ENCODE assay signal across 16 cellular contexts in the genomic region with DNA sequence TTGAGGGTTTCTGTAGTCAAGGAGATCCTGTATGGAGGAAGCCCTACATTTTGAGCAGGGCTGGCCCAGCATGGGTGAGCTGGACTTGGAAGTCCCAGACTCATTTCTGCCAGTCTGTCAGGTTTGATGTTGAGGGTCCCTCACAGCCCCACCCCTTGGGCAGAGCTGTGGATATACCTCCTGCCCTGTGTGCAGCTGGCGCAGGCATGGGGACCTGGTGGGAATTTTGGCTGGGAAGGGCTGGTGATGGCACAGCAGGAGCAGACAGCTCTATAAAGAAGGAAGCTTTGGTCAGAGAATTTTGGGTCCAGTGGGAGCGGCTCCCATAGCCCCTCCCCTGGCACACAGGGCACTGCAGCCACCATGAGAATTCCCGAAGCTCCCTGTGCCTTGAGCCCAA.
DNase-seq lines count a peak whose midpoint lies in the region; TF ChIP-seq lines count a peak whose summit lies in the region.
"Had no signal": no experiment of that assay in that cellular context is flagged by ENCODE, and none has a peak within 500 bp of the region (broad histone marks: within the 10 kb centered on the region; RNA-seq: fewer than 3 reads in every experiment).

No MANE protein-coding gene starts in this region.

- TF ChIP-seq CTCF in prostate gland (IDR thresholded peaks at IDR 0.05) (no peak), vagina (IDR thresholded peaks at IDR 0.05) (no peak), mammary epithelial cell (conservative IDR thresholded peaks at IDR 0.05 in 1 of 2, IDR thresholded peaks at IDR 0.05 in 1 of 2; ENCODE audit: extremely low read depth in 1 of 2, insufficient read depth in 1 of 2, low read depth in 1 of 2, low read length in 2 of 2) (no peak)

- H3K27me3 ChIP-seq in prostate gland (replicated peaks; ENCODE audit: insufficient read depth) (no peaks in the 10 kb centered on the region), vagina (no peaks in the 10 kb centered on the region), mammary epithelial cell (ENCODE audit: insufficient read depth, low read length) (no peaks in the 10 kb centered on the region)
- H3K27me3 ChIP-seq: BLaER1 had no signal

- H3K36me3 ChIP-seq in prostate gland = no peaks in the 10 kb centered on the region
- H3K36me3 ChIP-seq in vagina = no peaks in the 10 kb centered on the region
- no peaks in the 10 kb centered on the region for H3K36me3 ChIP-seq in mammary epithelial cell (ENCODE audit: insufficient read depth, low read length)
- H3K36me3 ChIP-seq: BLaER1 had no signal

- H3K9me3 ChIP-seq in prostate gland (no peaks in the 10 kb centered on the region), vagina (no peaks in the 10 kb centered on the region), mammary epithelial cell (replicated peaks; ENCODE audit: insufficient read depth, low read length) (no peaks in the 10 kb centered on the region)
- H3K9me3 ChIP-seq: BLaER1 had no signal

- H3K4me3 ChIP-seq in prostate gland (no peak overlapping the region), vagina (no peak overlapping the region), mammary epithelial cell (replicated peaks in 1 of 3; ENCODE audit: insufficient read depth in 1 of 3, low read depth in 2 of 3, low read length in 3 of 3) (no peak overlapping the region)
- H3K4me3 ChIP-seq: BLaER1, GM23248 had no signal

- dilution Hi-C loops in mammary epithelial cell (cut with HindIII; ENCODE audit: low sequenced_read_pairs) = no loop called here

- H3K4me2 ChIP-seq in mammary epithelial cell (ENCODE audit: insufficient read depth, low read depth, low read length) = no peak overlapping the region
- H3K4me2 ChIP-seq: BLaER1 had no signal

- TF ChIP-seq POLR2A in prostate gland (IDR thresholded peaks at IDR 0.05) = no peak
- TF ChIP-seq POLR2A in vagina (IDR thresholded peaks at IDR 0.05) = no peak

- H4K20me1 ChIP-seq in mammary epithelial cell (ENCODE audit: insufficient read depth, low read length) = no peaks in the 10 kb centered on the region
- H4K20me1 ChIP-seq: BLaER1 had no signal

- no peak overlapping the region for H2AFZ ChIP-seq in mammary epithelial cell (ENCODE audit: low read depth, low read length)
- H2AFZ ChIP-seq: GM23248 had no signal

- in situ Hi-C loops in mammary epithelial cell (cut with MboI; ENCODE audit: low sequenced_read_pairs in 2 of 2) = no loop called here

- BruUV-seq in mammary epithelial cell (replicated peaks; lab: Mats Ljungman, UMichigan) = no TSS peak

- intact Hi-C loops in prostate gland (cut with DNase I) = loop anchor here (5.0 to 10.0 kb wide), 3 partner anchors 201 to 556 kb away; no protein-coding TSS in a partner anchor
- intact Hi-C loops in vagina (cut with DNase I) = no loop called here
- intact Hi-C loops in mammary epithelial cell (cut with micrococcal nuclease) = no loop called here

- DNase-seq in activated CD8-positive, alpha-beta memory T cell treated with anti-CD3 and anti-CD28 coated beads, Interleukin-2, amount 50 U/mL, for 48 hours = peak; percentile 29
- DNase-seq in activated CD8-positive, alpha-beta memory T cell treated with anti-CD3 and anti-CD28 coated beads, Interleukin-2, amount 50 U/mL, for 4 hours = no peak
- DNase-seq in mesenteric fat pad (ENCODE audit: low spot score) = peak; percentile 80
- DNase-seq in prostate gland (ENCODE audit: low spot score) = no peak
- DNase-seq in vagina (ENCODE audit: extremely low spot score in 2 of 2) = peak in 1 of 2 donors; percentile 84
- DNase-seq in mammary epithelial cell = no peak
- DNase-seq in dedifferentiated amniotic fluid mesenchymal stem cell (ENCODE audit: extremely low spot score) = no peak
- DNase-seq in activated T-cell treated with anti-CD3 and anti-CD28 coated beads, Interleukin-2, amount 50 U/mL, for 1 hour = no peak
- DNase-seq: CD8-positive, alpha-beta memory T cell; GF-D8; NCI-H187 treated with DMSO at 0.1 percent for 48 hours; NCI-H526 treated with DMSO at 0.1 percent for 48 hours; NK-92 treated with Interleukin-12 subunit alpha and Interleukin-12 subunit beta, amount 100 ng/mL, for 24 hours had no signal

- WGBS in prostate gland = 91% methylated on average over 3 of the region's 3 CpGs
- 60% methylated on average over 3 of the region's 3 CpGs for WGBS in mammary epithelial cell (ENCODE audit: low coverage, missing lambda C conversion rate)

- CTCF ChIA-PET in mammary epithelial cell (lab: Charles Lee; ENCODE audit: low non-redundant PET) = no interaction called here

- H3K9ac ChIP-seq in mammary epithelial cell (ENCODE audit: insufficient read depth, low read length) = no peak overlapping the region
- H3K9ac ChIP-seq: BLaER1, GM23248 had no signal

- H3K79me2 ChIP-seq in mammary epithelial cell (ENCODE audit: insufficient read depth, low read length) = no peaks in the 10 kb centered on the region

- H3K4me1 ChIP-seq in prostate gland (replicated peaks) = no peaks in the 10 kb centered on the region
- H3K4me1 ChIP-seq in vagina = peaks cover 56% of the 10 kb centered on the region
- H3K4me1 ChIP-seq in mammary epithelial cell (ENCODE audit: insufficient read depth, low read length) = peaks cover 18% of the 10 kb centered on the region
- H3K4me1 ChIP-seq: BLaER1 had no signal

- H3K27ac ChIP-seq in prostate gland (peak overlapping the region; percentile 43 to 47), vagina (peak overlapping the region; percentile 79), mammary epithelial cell (ENCODE audit: insufficient read depth, low read depth, low read length) (no peak overlapping the region)
- H3K27ac ChIP-seq: BLaER1, GM23248, RWPE1 had no signal

Comparison
In these comparisons a context has a peak if more than half of its experiments do, and no peak if none do; other contexts are left out.
1. DNase-seq: peak in activated CD8-positive, alpha-beta memory T cell treated with anti-CD3 and anti-CD28 coated beads, Interleukin-2, amount 50 U/mL, for 48 hours (single experiment) and mesenteric fat pad (single experiment); none in activated CD8-positive, alpha-beta memory T cell treated with anti-CD3 and anti-CD28 coated beads, Interleukin-2, amount 50 U/mL, for 4 hours (single experiment), prostate gland (single experiment), mammary epithelial cell (single experiment), dedifferentiated amniotic fluid mesenchymal stem cell (single experiment) and activated T-cell treated with anti-CD3 and anti-CD28 coated beads, Interleukin-2, amount 50 U/mL, for 1 hour (single experiment).